In the genomic region with DNA sequence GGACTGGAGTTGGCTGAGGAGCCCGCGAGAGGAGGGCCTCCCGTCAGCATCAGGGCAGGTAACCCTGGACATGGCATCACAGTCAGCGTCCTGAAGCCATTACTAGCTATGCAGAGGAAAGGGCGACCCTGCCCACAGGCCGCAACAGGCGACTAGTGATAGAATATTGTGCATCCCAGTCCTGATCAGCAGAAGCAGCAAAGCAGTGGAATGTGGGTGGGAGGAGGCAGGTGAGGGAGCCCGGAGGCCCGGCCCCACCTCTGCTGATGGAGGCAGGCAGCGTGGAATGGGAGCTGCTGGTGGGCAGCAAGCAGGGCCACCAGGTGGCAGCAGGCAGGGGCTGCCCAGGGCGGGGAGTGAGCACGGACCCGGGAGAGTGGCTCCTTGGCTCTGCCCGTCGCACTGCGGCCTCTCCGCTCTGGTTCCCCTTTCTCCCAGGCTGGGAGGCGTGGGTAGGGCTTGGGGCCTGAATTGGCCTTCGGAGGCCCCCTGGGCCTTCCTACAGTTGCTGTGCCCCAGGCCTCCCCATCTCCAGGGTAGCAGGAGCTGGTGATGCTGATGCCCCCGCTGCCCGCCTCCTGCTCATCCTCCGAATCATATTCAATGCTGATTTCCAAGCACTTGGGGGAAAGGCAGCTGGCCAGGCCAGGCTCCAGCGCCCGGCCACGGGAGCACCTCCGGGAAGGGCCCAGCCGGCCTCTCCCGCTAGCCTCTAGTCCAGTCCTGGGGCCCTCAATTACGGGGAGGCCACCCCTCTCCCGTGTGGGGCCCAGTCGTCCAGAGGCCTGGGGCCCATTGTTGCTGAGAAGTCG, we compare ENCODE assay signal across 9 cellular contexts. TPM values are rescaled to one million over a fixed set of nuclear protein-coding genes. Genes with fewer than 3 reads are reported as not detected.
A peak's percentile ranks its signal among the peaks of the same experiment; 100 is the strongest.
DNase-seq lines count a peak whose midpoint lies in the region; ATAC-seq and TF ChIP-seq lines count a peak whose summit lies in the region.
"Had no signal": no experiment of that assay in that cellular context is flagged by ENCODE, and none has a peak within 500 bp of the region (broad histone marks: within the 10 kb centered on the region; RNA-seq: fewer than 3 reads in every experiment).

No MANE protein-coding gene starts in this region.

- no peak overlapping the region for H3K27ac ChIP-seq in ascending aorta

- TF ChIP-seq CTCF in fibroblast of the aortic adventitia (IDR thresholded peaks at IDR 0.05; ENCODE audit: insufficient read depth, low read length) (peak; percentile 22), retinal pigment epithelial cell (conservative IDR thresholded peaks at IDR 0.05; ENCODE audit: low read depth, low read length) (peak; percentile 54), ascending aorta (IDR thresholded peaks at IDR 0.05) (peak in 1 of 3 experiments; percentile 5)

- H3K36me3 ChIP-seq in NT2/D1 (ENCODE audit: insufficient read depth, insufficient read length, low read length) (no peaks in the 10 kb centered on the region), ascending aorta (peaks cover 0 to 20% of the 10 kb centered on the region in 2 donors)

- ATAC-seq in HG03520 (IDR thresholded peaks at IDR 0.05; ENCODE audit: unreplicated experiment), result no peak

- H3K4me3 ChIP-seq in NT2/D1 (ENCODE audit: insufficient read length, low read depth) (no peak overlapping the region), fibroblast of the aortic adventitia (ENCODE audit: low read depth, low read length) (no peak overlapping the region), retinal pigment epithelial cell (ENCODE audit: low read length) (no peak overlapping the region), ascending aorta (no peak overlapping the region)

- H3K27me3 ChIP-seq in NT2/D1 (ENCODE audit: insufficient read depth, insufficient read length), result no peaks in the 10 kb centered on the region
- H3K27me3 ChIP-seq in ascending aorta, result no peaks in the 10 kb centered on the region

- no peak overlapping the region for H3K9ac ChIP-seq in NT2/D1 (ENCODE audit: insufficient read length, low read depth)

- H3K9me3 ChIP-seq in NT2/D1 (ENCODE audit: insufficient read depth, low read length) (no peaks in the 10 kb centered on the region), ascending aorta (no peaks in the 10 kb centered on the region)

- peak; percentile 31 for DNase-seq in DMS53 (lab: John Stamatoyannopoulos, UW)
- no peak for DNase-seq in DMS53 treated with DMSO at 0.1 percent for 48 hours (lab: John Stamatoyannopoulos, UW; ENCODE audit: unreplicated experiment)
- peak; percentile 18 for DNase-seq in NT2/D1 (ENCODE audit: low read depth, low spot score)
- no peak for DNase-seq in fibroblast of the aortic adventitia (ENCODE audit: low read depth)
- no peak for DNase-seq in retinal pigment epithelial cell (ENCODE audit: low read depth)
- DNase-seq in ascending aorta (ENCODE audit: low spot score in 2 of 2), result no peak
- DNase-seq in glomerular visceral epithelial cell (ENCODE audit: extremely low spot score), result no peak
- DNase-seq: NCI-H2081 had no signal

- H3K4me1 ChIP-seq in NT2/D1 (ENCODE audit: insufficient read depth, insufficient read length) (peaks cover 34% of the 10 kb centered on the region), ascending aorta (no peaks in the 10 kb centered on the region)

- intact Hi-C loops in ascending aorta (cut with DNase I), result no loop called here

RNA-seq across cellular contexts. Expression of a gene that starts 20.2 kb away (rescaled TPM):
- 0.18 and 1.1 TPM in 2 replicates for total RNA-seq in fibroblast of the aortic adventitia (ENCODE audit: low replicate concordance)
- 22.4 TPM for total RNA-seq in ascending aorta

RNA-seq across cellular contexts. Expression of a gene that starts 27.6 kb away (rescaled TPM):
- total RNA-seq in fibroblast of the aortic adventitia (ENCODE audit: low replicate concordance) (0.09 TPM in 1 of 2 replicates, not detected in the other), ascending aorta (1.8 TPM)

RNA-seq across cellular contexts. Expression of a gene that starts 43.6 kb away (rescaled TPM):
- 18.2 and 34.9 TPM in 2 replicates for total RNA-seq in fibroblast of the aortic adventitia (ENCODE audit: low replicate concordance)
- total RNA-seq in ascending aorta, result 18.0 TPM

Comparison
In these comparisons a context has a peak if more than half of its experiments do, and no peak if none do; other contexts are left out.
1. DNase-seq: peak in DMS53 (single experiment) and NT2/D1 (single experiment); none in DMS53 treated with DMSO at 0.1 percent for 48 hours (single experiment), fibroblast of the aortic adventitia (single experiment), retinal pigment epithelial cell (single experiment), ascending aorta (0 of 2) and glomerular visceral epithelial cell (single experiment).
2. RNA of a gene that starts 20.2 kb away (total RNA-seq): 22.4 TPM in ascending aorta (single experiment); 0.18 to 1.1 TPM in fibroblast of the aortic adventitia; every median in the first group is over 10 times any median in the second.